In genomic region chr4:26930964-26931363, GRCh38 we compare ENCODE assay signal across 28 cellular contexts.
DNase-seq lines count a peak whose midpoint lies in the region; ATAC-seq, FAIRE-seq and TF ChIP-seq lines count a peak whose summit lies in the region.
"Had no signal": no experiment of that assay in that cellular context is flagged by ENCODE, and none has a peak within 500 bp of the region (broad histone marks: within the 10 kb centered on the region; RNA-seq: fewer than 3 reads in every experiment).

No MANE protein-coding gene starts in this region.

- FAIRE-seq in astrocyte (lab: Jason Lieb, UNC) (no peak), frontal cortex (lab: Jason Lieb, UNC) (no peak)
- FAIRE-seq: endothelial cell of umbilical vein, GM19239 had no signal

- peaks cover 3% of the 10 kb centered on the region for H3K79me2 ChIP-seq in astrocyte (ENCODE audit: insufficient read depth, low read length)

- H4K20me1 ChIP-seq in astrocyte (ENCODE audit: insufficient read depth, low read length), result no peaks in the 10 kb centered on the region

- no peak overlapping the region for H3K4me2 ChIP-seq in astrocyte (ENCODE audit: low read length)

- no peaks in the 10 kb centered on the region for H3K9me3 ChIP-seq in CD4-positive, CD25-positive, alpha-beta regulatory T cell (ENCODE audit: control insufficient read depth in 2 of 2, low read length in 2 of 2)
- no peaks in the 10 kb centered on the region for H3K9me3 ChIP-seq in astrocyte (ENCODE audit: insufficient read depth, low read depth, low read length)
- H3K9me3 ChIP-seq: BE2C, gastrocnemius medialis, tibial artery, vagina had no signal

- DNase-seq in CD4-positive, CD25-positive, alpha-beta regulatory T cell, result no peak
- DNase-seq in HT1080 (ENCODE audit: low read depth) (peak; percentile 42), astrocyte (ENCODE audit: low read depth) (peak; percentile 14), nephron progenitor cell (no peak), frontal cortex (ENCODE audit: low spot score in 2 of 2) (no peak), cardiac septum (ENCODE audit: low spot score) (no peak)
- DNase-seq in stimulated activated naive CD4-positive, alpha-beta T cell treated with Interleukin-2 at 50 U/mL for 16 hours (lab: John Stamatoyannopoulos, UW), result no peak
- DNase-seq: activated CD4-positive, alpha-beta T cell treated with anti-CD3 and anti-CD28 coated beads for 4 hours; activated T-cell treated with anti-CD3 and anti-CD28 coated beads, Interleukin-2, amount 50 U/mL, for 4 hours; BE2C; DMS153; dorsolateral prefrontal cortex; gastrocnemius medialis; H9; hippocampal formation; MV-4-11; NCI-H2081 treated with DMSO at 0.1 percent for 48 hours; posterior cingulate gyrus; right cardiac atrium; SHP77; stimulated activated CD4-positive, alpha-beta T cell treated with anti-CD3 and anti-CD28 coated beads, Interleukin-2, amount 100 ng/mL, for 24 hours; tibial artery had no signal

- H3K4me1 ChIP-seq in CD4-positive, CD25-positive, alpha-beta regulatory T cell (ENCODE audit: control insufficient read depth, insufficient read depth, low read length, poor library complexity, severe bottlenecking), result peaks cover 13% of the 10 kb centered on the region
- no peaks in the 10 kb centered on the region for H3K4me1 ChIP-seq in astrocyte (ENCODE audit: insufficient read depth, low read length)
- H3K4me1 ChIP-seq: BE2C, gastrocnemius medialis, tibial artery, vagina had no signal

- H3K4me3 Mint-ChIP-seq in CD4-positive, CD25-positive, alpha-beta regulatory T cell, result no peak overlapping the region
- no peak overlapping the region for H3K4me3 Mint-ChIP-seq in astrocyte (ENCODE audit: unreplicated experiment)
- H3K4me3 Mint-ChIP-seq in nephron progenitor cell, result no peak overlapping the region
- H3K4me3 Mint-ChIP-seq: activated T-cell treated with anti-CD3 and anti-CD28 coated beads, Interleukin-2, amount 50 U/mL, for 4 hours; H9; neural crest cell had no signal

- no peak for ATAC-seq in CD4-positive, CD25-positive, alpha-beta regulatory T cell (ENCODE audit: low read depth in 2 of 2)
- no peak for ATAC-seq in GM21786 (IDR thresholded peaks at IDR 0.05; ENCODE audit: unreplicated experiment)
- ATAC-seq: activated T-cell treated with anti-CD3 and anti-CD28 coated beads, Interleukin-2, amount 50 U/mL, for 4 hours; gastrocnemius medialis; right cardiac atrium had no signal

- peak overlapping the region in 2 of 3 donors; percentile 34 to 43 for H3K27ac Mint-ChIP-seq in CD4-positive, CD25-positive, alpha-beta regulatory T cell
- H3K27ac Mint-ChIP-seq in astrocyte (ENCODE audit: unreplicated experiment) (no peak overlapping the region), nephron progenitor cell (peak overlapping the region; percentile 80)
- H3K27ac Mint-ChIP-seq: H9 had no signal

- H3K27ac ChIP-seq in CD4-positive, CD25-positive, alpha-beta regulatory T cell (ENCODE audit: insufficient read depth, low read length, poor library complexity, severe bottlenecking), result no peak overlapping the region
- H3K27ac ChIP-seq in astrocyte (ENCODE audit: low read depth, low read length), result no peak overlapping the region
- H3K27ac ChIP-seq: gastrocnemius medialis, tibial artery, vagina had no signal

- H3K9me3 Mint-ChIP-seq in CD4-positive, CD25-positive, alpha-beta regulatory T cell, result no peaks in the 10 kb centered on the region
- H3K9me3 Mint-ChIP-seq in astrocyte (ENCODE audit: unreplicated experiment) (no peaks in the 10 kb centered on the region), nephron progenitor cell (no peaks in the 10 kb centered on the region)
- H3K9me3 Mint-ChIP-seq: activated T-cell treated with anti-CD3 and anti-CD28 coated beads, Interleukin-2, amount 50 U/mL, for 4 hours; neural crest cell had no signal

- intact Hi-C loops in cardiac septum (cut with DNase I), result no loop called here

- H3K9ac ChIP-seq in astrocyte (ENCODE audit: low read length), result no peak overlapping the region

- no peak overlapping the region for H2AFZ ChIP-seq in astrocyte (ENCODE audit: low read depth, low read length)

- H3K36me3 Mint-ChIP-seq in CD4-positive, CD25-positive, alpha-beta regulatory T cell, result peaks cover 9% of the 10 kb centered on the region
- H3K36me3 Mint-ChIP-seq in astrocyte (ENCODE audit: low read depth, unreplicated experiment) (no peaks in the 10 kb centered on the region), nephron progenitor cell (ENCODE audit: low read depth) (peaks cover 10% of the 10 kb centered on the region)

- no peak for TF ChIP-seq CTCF in astrocyte (IDR thresholded peaks at IDR 0.05; ENCODE audit: insufficient read depth, low read depth, low read length)
- TF ChIP-seq CTCF in nephron progenitor cell (IDR thresholded peaks at IDR 0.05), result no peak

- H3K4me1 Mint-ChIP-seq in CD4-positive, CD25-positive, alpha-beta regulatory T cell, result peaks cover 30 to 48% (median 40%) of the 10 kb centered on the region in 4 donors
- H3K4me1 Mint-ChIP-seq in astrocyte (ENCODE audit: low read depth, unreplicated experiment) (no peaks in the 10 kb centered on the region), nephron progenitor cell (no peaks in the 10 kb centered on the region)

- no peaks in the 10 kb centered on the region for H3K27me3 Mint-ChIP-seq in CD4-positive, CD25-positive, alpha-beta regulatory T cell
- no peaks in the 10 kb centered on the region for H3K27me3 Mint-ChIP-seq in astrocyte (ENCODE audit: low read depth, unreplicated experiment)
- no peaks in the 10 kb centered on the region for H3K27me3 Mint-ChIP-seq in nephron progenitor cell (ENCODE audit: low read depth, poor library complexity)

- H3K4me3 ChIP-seq in CD4-positive, CD25-positive, alpha-beta regulatory T cell (ENCODE audit: low read depth, low read length), result no peak overlapping the region
- no peak overlapping the region for H3K4me3 ChIP-seq in astrocyte (ENCODE audit: insufficient read depth, low read depth, low read length)
- H3K4me3 ChIP-seq: dorsolateral prefrontal cortex, gastrocnemius medialis, lung, tibial artery, vagina had no signal

- H3K27me3 ChIP-seq in CD4-positive, CD25-positive, alpha-beta regulatory T cell (ENCODE audit: control insufficient read depth, insufficient read depth, low read length), result no peaks in the 10 kb centered on the region
- H3K27me3 ChIP-seq in astrocyte (ENCODE audit: insufficient read depth, low read length), result no peaks in the 10 kb centered on the region
- H3K27me3 ChIP-seq: BE2C, dorsolateral prefrontal cortex, gastrocnemius medialis, tibial artery, vagina had no signal

- H3K36me3 ChIP-seq in CD4-positive, CD25-positive, alpha-beta regulatory T cell (ENCODE audit: control insufficient read depth, insufficient read depth, low read length), result no peaks in the 10 kb centered on the region
- H3K36me3 ChIP-seq in astrocyte (ENCODE audit: insufficient read depth, low read length), result no peaks in the 10 kb centered on the region
- H3K36me3 ChIP-seq: BE2C, gastrocnemius medialis, tibial artery, vagina had no signal

Comparison
In these comparisons a context has a peak if more than half of its experiments do, and no peak if none do; other contexts are left out.
1. DNase-seq: peak in HT1080 (single experiment) and astrocyte (single experiment); none in CD4-positive, CD25-positive, alpha-beta regulatory T cell (0 of 3), nephron progenitor cell (single experiment), frontal cortex (0 of 2), cardiac septum (single experiment) and stimulated activated naive CD4-positive, alpha-beta T cell treated with Interleukin-2 at 50 U/mL for 16 hours (single experiment).